Comparison of ENCODE assay signal across 12 cellular contexts in the genomic region with DNA sequence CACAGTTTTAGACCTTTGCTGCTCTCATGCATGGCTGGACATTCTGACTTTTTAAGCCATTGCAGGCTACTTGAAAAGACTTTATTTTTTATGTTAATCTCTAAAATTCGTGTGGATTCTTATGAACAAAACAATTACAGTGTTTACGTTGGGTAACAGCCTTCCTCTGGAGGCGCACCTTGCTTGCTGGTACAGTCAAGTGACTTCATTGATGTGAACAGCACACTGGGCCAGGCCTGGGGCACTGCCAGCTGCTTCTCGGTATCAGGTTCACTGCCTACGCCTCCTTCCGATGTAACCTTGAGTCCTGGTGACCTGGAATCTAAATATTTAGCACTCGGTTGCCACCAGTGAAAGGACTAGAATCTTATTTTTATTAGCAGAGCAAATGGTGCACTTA. TPM values are rescaled to one million over a fixed set of nuclear protein-coding genes. Genes with fewer than 3 reads are reported as not detected.
A peak's percentile ranks its signal among the peaks of the same experiment; 100 is the strongest.
DNase-seq lines count a peak whose midpoint lies in the region; ATAC-seq and TF ChIP-seq lines count a peak whose summit lies in the region.
"Had no signal": no experiment of that assay in that cellular context is flagged by ENCODE, and none has a peak within 500 bp of the region (broad histone marks: within the 10 kb centered on the region; RNA-seq: fewer than 3 reads in every experiment).

No MANE protein-coding gene starts in this region.

- H2BK120ac ChIP-seq in mesenchymal stem cell (ENCODE audit: low read depth, low read length), result no peak overlapping the region

- H3K14ac ChIP-seq in mesenchymal stem cell (ENCODE audit: low read length in 2 of 2), result no peak overlapping the region

- peaks cover 4% of the 10 kb centered on the region for H3K9me3 Mint-ChIP-seq in activated CD4-positive, alpha-beta T cell treated with anti-CD3 and anti-CD28 coated beads, Interleukin-2, amount 10 ng/mL, durations not matched to agents 24 days and 14 days
- peaks cover 3% of the 10 kb centered on the region for H3K9me3 Mint-ChIP-seq in T-helper 2 cell treated with Interferon-gamma antibody and Interleukin-4, amounts not matched to agents 5 μg/mL and 100 μg/mL, for 36 hours

- no peak overlapping the region for H3K27ac ChIP-seq in heart right ventricle
- H3K27ac ChIP-seq in right cardiac atrium (ENCODE audit: low read length), result no peak overlapping the region
- peak overlapping the region; percentile 99 for H3K27ac ChIP-seq in mesenchymal stem cell (ENCODE audit: low read length, poor library complexity, severe bottlenecking)
- H3K27ac ChIP-seq: tibial nerve had no signal

- no peak overlapping the region for H2BK12ac ChIP-seq in mesenchymal stem cell (ENCODE audit: low read length in 2 of 2)

- no peaks in the 10 kb centered on the region for H3K36me3 Mint-ChIP-seq in activated CD4-positive, alpha-beta T cell treated with anti-CD3 and anti-CD28 coated beads, Interleukin-2, amount 10 ng/mL, durations not matched to agents 24 days and 14 days (ENCODE audit: low read depth)
- H3K36me3 Mint-ChIP-seq in T-helper 2 cell treated with Interferon-gamma antibody and Interleukin-4, amounts not matched to agents 5 μg/mL and 100 μg/mL, for 36 hours (ENCODE audit: low read depth), result no peaks in the 10 kb centered on the region

- H2BK15ac ChIP-seq in mesenchymal stem cell (ENCODE audit: low read depth, poor library complexity, severe bottlenecking), result no peak overlapping the region

- H3K4me3 Mint-ChIP-seq in activated CD4-positive, alpha-beta T cell treated with anti-CD3 and anti-CD28 coated beads, Interleukin-2, amount 10 ng/mL, durations not matched to agents 24 days and 14 days, result no peak overlapping the region
- no peak overlapping the region for H3K4me3 Mint-ChIP-seq in T-helper 2 cell treated with Interferon-gamma antibody and Interleukin-4, amounts not matched to agents 5 μg/mL and 100 μg/mL, for 36 hours
- H3K4me3 Mint-ChIP-seq: activated T-cell treated with anti-CD3 and anti-CD28 coated beads, Interleukin-2, amount 50 U/mL, for 72 hours; naive B cell had no signal

- WGBS in heart right ventricle, 2 donors, result 56 to 72% methylated on average over 7 of the region's 7 CpGs
- 81% methylated on average over 7 of the region's 7 CpGs for WGBS in right cardiac atrium
- WGBS in mesenchymal stem cell, result 93% methylated on average over 7 of the region's 7 CpGs

- intact Hi-C loops in heart right ventricle (cut with DNase I) (no loop called here), right cardiac atrium (cut with DNase I) (no loop called here)
- intact Hi-C loops in activated CD4-positive, alpha-beta T cell treated with anti-CD3 and anti-CD28 coated beads, Interleukin-2, amount 10 ng/mL, durations not matched to agents 24 days and 14 days (cut with micrococcal nuclease), result no loop called here

- H3K4me2 ChIP-seq in mesenchymal stem cell (ENCODE audit: low read length, poor library complexity, severe bottlenecking), result no peak overlapping the region

- no peaks in the 10 kb centered on the region for H3K4me1 Mint-ChIP-seq in activated CD4-positive, alpha-beta T cell treated with anti-CD3 and anti-CD28 coated beads, Interleukin-2, amount 10 ng/mL, durations not matched to agents 24 days and 14 days
- no peaks in the 10 kb centered on the region for H3K4me1 Mint-ChIP-seq in T-helper 2 cell treated with Interferon-gamma antibody and Interleukin-4, amounts not matched to agents 5 μg/mL and 100 μg/mL, for 36 hours (ENCODE audit: low read depth)
- H3K4me1 Mint-ChIP-seq: naive B cell had no signal

- no peaks in the 10 kb centered on the region for H3K36me3 ChIP-seq in heart right ventricle
- no peaks in the 10 kb centered on the region for H3K36me3 ChIP-seq in mesenchymal stem cell (ENCODE audit: control insufficient read depth in 1 of 2, insufficient read depth in 2 of 2, low read depth in 1 of 2, low read length in 2 of 2)
- H3K36me3 ChIP-seq: tibial nerve had no signal

- H3K23ac ChIP-seq in mesenchymal stem cell (ENCODE audit: low read length in 2 of 2), result no peak overlapping the region

- H3K27ac Mint-ChIP-seq in activated CD4-positive, alpha-beta T cell treated with anti-CD3 and anti-CD28 coated beads, Interleukin-2, amount 10 ng/mL, durations not matched to agents 24 days and 14 days, result no peak overlapping the region
- no peak overlapping the region for H3K27ac Mint-ChIP-seq in T-helper 2 cell treated with Interferon-gamma antibody and Interleukin-4, amounts not matched to agents 5 μg/mL and 100 μg/mL, for 36 hours
- H3K27ac Mint-ChIP-seq: activated T-cell treated with anti-CD3 and anti-CD28 coated beads, Interleukin-2, amount 50 U/mL, for 72 hours; naive B cell had no signal

- no peaks in the 10 kb centered on the region for H3K4me1 ChIP-seq in heart right ventricle
- no peaks in the 10 kb centered on the region for H3K4me1 ChIP-seq in right cardiac atrium (ENCODE audit: control insufficient read depth, insufficient read depth, low read length)
- H3K4me1 ChIP-seq in mesenchymal stem cell (ENCODE audit: control insufficient read depth, insufficient read depth, low read depth, low read length), result peaks cover 16% of the 10 kb centered on the region

- no peak overlapping the region for H4K91ac ChIP-seq in mesenchymal stem cell (ENCODE audit: low read length)

- H3K9ac ChIP-seq in mesenchymal stem cell (ENCODE audit: low read length), result no peak overlapping the region

- peak overlapping the region; percentile 99 for H2AK5ac ChIP-seq in mesenchymal stem cell (ENCODE audit: low read length, severe bottlenecking)

- H3K27me3 ChIP-seq in heart right ventricle (no peaks in the 10 kb centered on the region), right cardiac atrium (ENCODE audit: control insufficient read depth, insufficient read depth) (no peaks in the 10 kb centered on the region), mesenchymal stem cell (ENCODE audit: control insufficient read depth in 1 of 2, insufficient read depth in 1 of 2, low read length in 2 of 2) (no peaks in the 10 kb centered on the region)
- H3K27me3 ChIP-seq: tibial nerve had no signal

- H3K4ac ChIP-seq in mesenchymal stem cell (ENCODE audit: low read depth in 1 of 2, low read length in 2 of 2), result no peak overlapping the region

- peak overlapping the region in 1 of 2 experiments; percentile 68 for H3K18ac ChIP-seq in mesenchymal stem cell (ENCODE audit: low read depth in 1 of 2, low read length in 2 of 2)

- ATAC-seq in heart right ventricle (peak in 1 of 8 donors; percentile 79), right cardiac atrium (no peak), HG02938 (IDR thresholded peaks at IDR 0.05; ENCODE audit: unreplicated experiment) (no peak)
- ATAC-seq: activated T-cell treated with anti-CD3 and anti-CD28 coated beads, Interleukin-2, amount 50 U/mL, for 72 hours had no signal

- no peak overlapping the region for H4K8ac ChIP-seq in mesenchymal stem cell (ENCODE audit: low read length)

- peaks cover 10% of the 10 kb centered on the region for H3K27me3 Mint-ChIP-seq in activated CD4-positive, alpha-beta T cell treated with anti-CD3 and anti-CD28 coated beads, Interleukin-2, amount 10 ng/mL, durations not matched to agents 24 days and 14 days
- peaks cover 8% of the 10 kb centered on the region for H3K27me3 Mint-ChIP-seq in T-helper 2 cell treated with Interferon-gamma antibody and Interleukin-4, amounts not matched to agents 5 μg/mL and 100 μg/mL, for 36 hours (ENCODE audit: low read depth)

- H3K4me3 ChIP-seq in heart right ventricle, result no peak overlapping the region
- H3K4me3 ChIP-seq in right cardiac atrium (ENCODE audit: low read length), result no peak overlapping the region
- no peak overlapping the region for H3K4me3 ChIP-seq in mesenchymal stem cell (ENCODE audit: insufficient read depth in 1 of 2, low read depth in 1 of 2, low read length in 2 of 2)
- H3K4me3 ChIP-seq: tibial nerve had no signal

- H3K79me1 ChIP-seq in mesenchymal stem cell (replicated peaks; ENCODE audit: low read length, poor library complexity, severe bottlenecking), result no peaks in the 10 kb centered on the region

- peak overlapping the region; percentile 81 for H2BK5ac ChIP-seq in mesenchymal stem cell (ENCODE audit: low read depth, low read length, poor library complexity, severe bottlenecking)

- TF ChIP-seq CTCF in heart right ventricle (IDR thresholded peaks at IDR 0.05), result no peak

- no peak overlapping the region for H2AFZ ChIP-seq in mesenchymal stem cell (ENCODE audit: low read depth, low read length)

- H3K9me3 ChIP-seq in heart right ventricle, result peaks cover 0 to 12% (median 2%) of the 10 kb centered on the region in 11 donors
- no peaks in the 10 kb centered on the region for H3K9me3 ChIP-seq in right cardiac atrium (ENCODE audit: control insufficient read depth, low read length)
- no peaks in the 10 kb centered on the region for H3K9me3 ChIP-seq in mesenchymal stem cell (ENCODE audit: control insufficient read depth, low read length)

- peak; percentile 21 to 30 for DNase-seq in heart right ventricle
- DNase-seq in right cardiac atrium, result no peak
- peak; percentile 45 for DNase-seq in SHP77 treated with DMSO at 0.1 percent for 48 hours (lab: John Stamatoyannopoulos, UW)
- DNase-seq in mesenchymal stem cell, result no peak
- no peak for DNase-seq in NCI-H1436 treated with DMSO at 0.1 percent for 48 hours (lab: John Stamatoyannopoulos, UW)
- DNase-seq in activated CD4-positive, alpha-beta T cell treated with anti-CD3 and anti-CD28 coated beads, Interleukin-2, amount 10 ng/mL, durations not matched to agents 24 days and 14 days, result no peak
- no peak for DNase-seq in T-helper 2 cell treated with Interferon-gamma antibody and Interleukin-4, amounts not matched to agents 5 μg/mL and 100 μg/mL, for 36 hours (ENCODE audit: low spot score)
- DNase-seq: activated T-cell treated with anti-CD3 and anti-CD28 coated beads, Interleukin-2, amount 50 U/mL, for 72 hours; erythroblast; naive B cell had no signal

RNA-seq across cellular contexts. Expression of a gene that starts 27.8 kb away (rescaled TPM):
- total RNA-seq in heart right ventricle, result not detected
- polyA plus RNA-seq in heart right ventricle, result under 1 TPM in 1 of 2 donors, not detected in 1; 0.04 TPM
- not detected for total RNA-seq in right cardiac atrium
- polyA plus RNA-seq in right cardiac atrium, result 0.20 TPM
- polyA plus RNA-seq in mesenchymal stem cell (2013, experiment 1 of 2), result 0.04 TPM
- polyA plus RNA-seq in mesenchymal stem cell (2013, experiment 2 of 2), result 0.21 TPM
- not detected in 2 replicates for total RNA-seq in activated CD4-positive, alpha-beta T cell treated with anti-CD3 and anti-CD28 coated beads, Interleukin-2, amount 10 ng/mL, durations not matched to agents 24 days and 14 days
- total RNA-seq: activated T-cell treated with anti-CD3 and anti-CD28 coated beads, Interleukin-2, amount 50 U/mL, for 72 hours had no signal

Comparison
In these comparisons a context has a peak if more than half of its experiments do, and no peak if none do; other contexts are left out.
1. DNase-seq: peak in heart right ventricle (2 of 2) and SHP77 treated with DMSO at 0.1 percent for 48 hours (single experiment); none in right cardiac atrium (0 of 3), mesenchymal stem cell (single experiment), NCI-H1436 treated with DMSO at 0.1 percent for 48 hours (single experiment), activated CD4-positive, alpha-beta T cell treated with anti-CD3 and anti-CD28 coated beads, Interleukin-2, amount 10 ng/mL, durations not matched to agents 24 days and 14 days (single experiment) and T-helper 2 cell treated with Interferon-gamma antibody and Interleukin-4, amounts not matched to agents 5 μg/mL and 100 μg/mL, for 36 hours (single experiment).